In genomic region chr3:49939858-49940666, GRCh38 we compare ENCODE assay signal across 1 cellular context.
TF ChIP-seq lines count a peak whose summit lies in the region.

TSS of gene RBM6 (plus strand) at chr3:49940150. CDS start at chr3:49962642, 22,492 bp downstream.

TF ChIP-seq in H1, 55 proteins besides CTCF, POLR2A, EP300 and RAD21 (continued from another document):
- TF ChIP-seq BRCA1 (IDR thresholded peaks at IDR 0.05; ENCODE audit: low read depth, low read length) (no peak), BACH1 (IDR thresholded peaks at IDR 0.05; ENCODE audit: low read length) (peak; percentile 45; the same call in 1 of the 2 replicates), SUZ12 (IDR thresholded peaks at IDR 0.05; ENCODE audit: low read length) (no peak; the same call in 1 of the 2 replicates), JUND (IDR thresholded peaks at IDR 0.05; ENCODE audit: low read length) (no peak), NANOG (IDR thresholded peaks at IDR 0.05; ENCODE audit: insufficient read depth, low read depth, low read length, poor library complexity, severe bottlenecking) (no peak), JUN (IDR thresholded peaks at IDR 0.05; ENCODE audit: low read depth, low read length) (no peak), RBBP5 (IDR thresholded peaks at IDR 0.05; ENCODE audit: borderline replicate concordance, low read depth, low read length) (peak; percentile 78), EZH2 (IDR thresholded peaks at IDR 0.05; ENCODE audit: low read depth, low read length, severe bottlenecking) (no peak), USF2 (IDR thresholded peaks at IDR 0.05; ENCODE audit: low read length) (peak; percentile 84), CHD1 (IDR thresholded peaks at IDR 0.05; ENCODE audit: low read depth, low read length) (no peak), CBX5 (IDR thresholded peaks at IDR 0.05; ENCODE audit: low read depth, low read length) (no peak), CHD7 (IDR thresholded peaks at IDR 0.05; ENCODE audit: insufficient replicate concordance, low read length) (no peak), SP4 (IDR thresholded peaks at IDR 0.05; ENCODE audit: low read length) (peak; percentile 55; the same call in 1 of the 2 replicates), CHD2 (IDR thresholded peaks at IDR 0.05; ENCODE audit: low read length) (peak; percentile 55; the same call in 1 of the 2 replicates), SP2 (IDR thresholded peaks at IDR 0.05; ENCODE audit: low read length) (no peak), TAF1 (IDR thresholded peaks at IDR 0.05; ENCODE audit: low read depth, low read length) (peak; percentile 73), RNF2 (IDR thresholded peaks at IDR 0.05; ENCODE audit: borderline replicate concordance, low read depth, low read length, missing control alignments, poor library complexity, severe bottlenecking) (no peak), HDAC2 (IDR thresholded peaks at IDR 0.05; ENCODE audit: borderline replicate concordance in 1 of 2, low read depth in 2 of 2, low read length in 2 of 2) (peak in 1 of 2 experiments; percentile 59; a peak in 1 of 4 replicates), CREB1 (IDR thresholded peaks at IDR 0.05) (peak; percentile 90), KDM5A (IDR thresholded peaks at IDR 0.05; ENCODE audit: low read length) (no peak), RXRA (IDR thresholded peaks at IDR 0.05; ENCODE audit: insufficient read depth, low read depth, low read length) (no peak), SRF (IDR thresholded peaks at IDR 0.05; ENCODE audit: low read depth, low read length) (no peak), ZNF274 (IDR thresholded peaks at IDR 0.05; ENCODE audit: borderline replicate concordance, extremely low read depth, low read length) (no peak), TBP (IDR thresholded peaks at IDR 0.05; ENCODE audit: low read depth, low read length) (no peak; the same call in 1 of the 2 replicates), CBX8 (IDR thresholded peaks at IDR 0.05; ENCODE audit: borderline replicate concordance, low read depth, low read length) (no peak), SAP30 (IDR thresholded peaks at IDR 0.05; ENCODE audit: insufficient read depth, insufficient replicate concordance, low read length) (no peak), TEAD4 (IDR thresholded peaks at IDR 0.05; ENCODE audit: low read depth, low read length) (no peak), MAX (IDR thresholded peaks at IDR 0.05) (peak; percentile 92), SIX5 (IDR thresholded peaks at IDR 0.05; ENCODE audit: low read depth, low read length) (peak; percentile 76), ASH2L (IDR thresholded peaks at IDR 0.05; ENCODE audit: low read length) (peak; percentile 81), SP1 (IDR thresholded peaks at IDR 0.05; ENCODE audit: low read depth, low read length) (peak; percentile 75; the same call in 1 of the 2 replicates), KDM1A (IDR thresholded peaks at IDR 0.05; ENCODE audit: borderline replicate concordance, low read length) (no peak), MAFK (IDR thresholded peaks at IDR 0.05; ENCODE audit: low read depth, low read length) (no peak), GABPA (IDR thresholded peaks at IDR 0.05; ENCODE audit: borderline replicate concordance, insufficient read depth, low read length) (peak; percentile 78; the same call in 1 of the 2 replicates), FOSL1 (IDR thresholded peaks at IDR 0.05; ENCODE audit: insufficient read depth, low read depth, low read length) (no peak), POU5F1 (IDR thresholded peaks at IDR 0.05; ENCODE audit: low read depth, low read length) (no peak), NRF1 (IDR thresholded peaks at IDR 0.05; ENCODE audit: low read depth, low read length) (no peak), SIN3A (conservative IDR thresholded peaks at IDR 0.05 in 1 of 2, IDR thresholded peaks at IDR 0.05 in 1 of 2; ENCODE audit: low read depth in 1 of 2, low read length in 2 of 2) (peak; percentile 83 to 85; a peak in 2 of 4 replicates), GTF2F1 (IDR thresholded peaks at IDR 0.05; ENCODE audit: borderline replicate concordance, low read depth, low read length) (no peak), ATF3 (IDR thresholded peaks at IDR 0.05; ENCODE audit: insufficient read depth, low read depth, low read length) (0 out of 2 replicates have a peak, but pooled peaks have one; percentile 18), CTBP2 (IDR thresholded peaks at IDR 0.05; ENCODE audit: borderline replicate concordance, insufficient read depth, insufficient read length, low read length) (no peak), CEBPB (IDR thresholded peaks at IDR 0.05; ENCODE audit: low read depth, low read length) (no peak), RFX5 (IDR thresholded peaks at IDR 0.05; ENCODE audit: borderline replicate concordance, low read depth, low read length) (no peak), BCL11A (IDR thresholded peaks at IDR 0.05; ENCODE audit: low read depth in 2 of 2, low read length in 2 of 2) (no peak), TAF7 (optimal IDR thresholded peaks at IDR 0.05; ENCODE audit: borderline replicate concordance, low read depth, low read length) (no peak), KDM4A (IDR thresholded peaks at IDR 0.05; ENCODE audit: low read depth, low read length, severe bottlenecking) (peak; percentile 94), TCF12 (IDR thresholded peaks at IDR 0.05; ENCODE audit: low read depth, low read length) (peak; percentile 64; the same call in 1 of the 2 replicates), PHF8 (conservative IDR thresholded peaks at IDR 0.05; ENCODE audit: low read depth, low read length) (peak; percentile 98)
- TF ChIP-seq, protein P1, sequence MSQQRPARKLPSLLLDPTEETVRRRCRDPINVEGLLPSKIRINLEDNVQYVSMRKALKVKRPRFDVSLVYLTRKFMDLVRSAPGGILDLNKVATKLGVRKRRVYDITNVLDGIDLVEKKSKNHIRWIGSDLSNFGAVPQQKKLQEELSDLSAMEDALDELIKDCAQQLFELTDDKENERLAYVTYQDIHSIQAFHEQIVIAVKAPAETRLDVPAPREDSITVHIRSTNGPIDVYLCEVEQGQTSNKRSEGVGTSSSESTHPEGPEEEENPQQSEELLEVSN (IDR thresholded peaks at IDR 0.05), result peak; percentile 88
